In genomic region chr6:111605100-111605748, GRCh38 we compare ENCODE assay signal across 8 cellular contexts. TPM values are rescaled to one million over a fixed set of nuclear protein-coding genes. Genes with fewer than 3 reads are reported as not detected.
DNase-seq lines count a peak whose midpoint lies in the region; ATAC-seq and TF ChIP-seq lines count a peak whose summit lies in the region.

No MANE protein-coding gene starts in this region.

- H3K4me1 Mint-ChIP-seq in WTC11: peaks cover 42% of the 10 kb centered on the region
- H3K4me1 Mint-ChIP-seq in stimulated activated naive B cell treated with anti-CD40 and anti-IgM and Interleukin-4, amounts not matched to agents 10 μg/mL and 1 μg/mL and 100 μg/mL, for 72 hours: peaks cover 24 to 33% of the 10 kb centered on the region in 2 donors

- WGBS in lung, 2 donors: 1 to 5% methylated on average over 18 of the region's 18 CpGs

- CTCF ChIA-PET in WTC11 (lab: Charles Lee): interaction anchor here (0.9 to 2.1 kb wide), 10 partner anchors 20 to 438 kb away, joined by 3 to 13 read pairs (median 4); a partner anchor contains a TSS

- POLR2A ChIA-PET in WTC11 (lab: Charles Lee): interaction anchor here (0.6 to 2.0 kb wide), 6 partner anchors 10 to 122 kb away, joined by 3 to 10 read pairs (median 5); partner anchors contain the start of gene REV3L

- H3K27ac Mint-ChIP-seq in WTC11: peak overlapping the region; percentile 97
- H3K27ac Mint-ChIP-seq in stimulated activated naive B cell treated with anti-CD40 and anti-IgM and Interleukin-4, amounts not matched to agents 10 μg/mL and 1 μg/mL and 100 μg/mL, for 72 hours: peak overlapping the region; percentile 99

- peak overlapping the region; percentile 76 for H3K27ac ChIP-seq in effector memory CD4-positive, alpha-beta T cell (ENCODE audit: insufficient read depth, low read length, poor library complexity, severe bottlenecking)
- peak overlapping the region; percentile 96 to 97 for H3K27ac ChIP-seq in lung (ENCODE audit: low read depth in 1 of 2, low read length in 1 of 2)

- peak overlapping the region; percentile 73 for H3K4me3 ChIP-seq in effector memory CD4-positive, alpha-beta T cell (ENCODE audit: insufficient read depth, low read depth, low read length, poor library complexity, severe bottlenecking)
- peak overlapping the region; percentile 35 for H3K4me3 ChIP-seq in lung

- H3K36me3 ChIP-seq in effector memory CD4-positive, alpha-beta T cell (ENCODE audit: control insufficient read depth, insufficient read depth, low read length): no peaks in the 10 kb centered on the region
- H3K36me3 ChIP-seq in lung (ENCODE audit: control insufficient read depth in 2 of 2, insufficient read depth in 2 of 2, low read length in 2 of 2): no peaks in the 10 kb centered on the region

- no peaks in the 10 kb centered on the region for H3K9me3 ChIP-seq in effector memory CD4-positive, alpha-beta T cell (ENCODE audit: control insufficient read depth, low read length)
- H3K9me3 ChIP-seq in lung (ENCODE audit: control insufficient read depth in 2 of 2, insufficient read depth in 1 of 2, low read length in 1 of 2): no peaks in the 10 kb centered on the region

- peak overlapping the region; percentile 84 for H3K4me3 Mint-ChIP-seq in WTC11
- peak overlapping the region; percentile 97 to 98 for H3K4me3 Mint-ChIP-seq in stimulated activated naive B cell treated with anti-CD40 and anti-IgM and Interleukin-4, amounts not matched to agents 10 μg/mL and 1 μg/mL and 100 μg/mL, for 72 hours

- H3K36me3 Mint-ChIP-seq in WTC11: peaks cover 3% of the 10 kb centered on the region; the same call in 1 of the 2 replicates
- peaks cover 0 to 5% of the 10 kb centered on the region in 2 donors for H3K36me3 Mint-ChIP-seq in stimulated activated naive B cell treated with anti-CD40 and anti-IgM and Interleukin-4, amounts not matched to agents 10 μg/mL and 1 μg/mL and 100 μg/mL, for 72 hours

- H3K4me1 ChIP-seq in effector memory CD4-positive, alpha-beta T cell (ENCODE audit: control insufficient read depth, insufficient read depth, low read length, poor library complexity, severe bottlenecking): peaks cover 11% of the 10 kb centered on the region
- H3K4me1 ChIP-seq in lung (ENCODE audit: control insufficient read depth in 2 of 2, insufficient read depth in 2 of 2, low read length in 2 of 2): peaks cover 11 to 20% of the 10 kb centered on the region in 2 donors

- no peaks in the 10 kb centered on the region for H3K9me3 Mint-ChIP-seq in WTC11
- H3K9me3 Mint-ChIP-seq in stimulated activated naive B cell treated with anti-CD40 and anti-IgM and Interleukin-4, amounts not matched to agents 10 μg/mL and 1 μg/mL and 100 μg/mL, for 72 hours: no peaks in the 10 kb centered on the region

- peak; percentile 48 for ATAC-seq in GM21515 (IDR thresholded peaks at IDR 0.05; ENCODE audit: unreplicated experiment)
- ATAC-seq in WTC11: peak; percentile 56
- peak; percentile 44 for ATAC-seq in lung (ENCODE audit: insufficient read depth, low FRiP score)
- peak; percentile 56 to 62 for ATAC-seq in stimulated activated naive B cell treated with anti-CD40 and anti-IgM and Interleukin-4, amounts not matched to agents 10 μg/mL and 1 μg/mL and 100 μg/mL, for 72 hours (replicated peaks)

- no peaks in the 10 kb centered on the region for H3K27me3 Mint-ChIP-seq in WTC11 (ENCODE audit: low read depth)
- H3K27me3 Mint-ChIP-seq in stimulated activated naive B cell treated with anti-CD40 and anti-IgM and Interleukin-4, amounts not matched to agents 10 μg/mL and 1 μg/mL and 100 μg/mL, for 72 hours: no peaks in the 10 kb centered on the region

- TF ChIP-seq CTCF in WTC11 (IDR thresholded peaks at IDR 0.05): no peak
- TF ChIP-seq CTCF in lung (IDR thresholded peaks at IDR 0.05; ENCODE audit: control extremely low read depth, extremely low read depth): no peak

- no peaks in the 10 kb centered on the region for H3K27me3 ChIP-seq in effector memory CD4-positive, alpha-beta T cell (replicated peaks; ENCODE audit: control insufficient read depth, insufficient read depth, low read length, poor library complexity, severe bottlenecking)
- no peaks in the 10 kb centered on the region for H3K27me3 ChIP-seq in lung (ENCODE audit: control insufficient read depth, insufficient read depth)

- DNase-seq in ELF-1 (ENCODE audit: low read depth, low spot score): peak; percentile 81
- peak; percentile 60 for DNase-seq in HT1080 (ENCODE audit: low read depth)
- DNase-seq in WTC11 (ENCODE audit: low spot score): peak; percentile 64
- DNase-seq in effector memory CD4-positive, alpha-beta T cell: peak in 1 of 3 donors; percentile 9
- peak; percentile 67 for DNase-seq in lung (ENCODE audit: low spot score)
- DNase-seq in stimulated activated naive B cell treated with anti-CD40 and anti-IgM and Interleukin-4, amounts not matched to agents 10 μg/mL and 1 μg/mL and 100 μg/mL, for 72 hours: peak; percentile 13
- DNase-seq in NCI-H146 (lab: John Stamatoyannopoulos, UW): no peak

TF ChIP-seq in WTC11, 78 proteins besides CTCF, POLR2A, EP300 and RAD21:
- TF ChIP-seq ZNF121 (CRISPR knock-in tag; IDR thresholded peaks at IDR 0.05): no peak
- TF ChIP-seq CREM (CRISPR knock-in tag; IDR thresholded peaks at IDR 0.05): 0 out of 2 replicates have a peak, but pooled peaks have one; percentile 25
- peak; percentile 36; the same call in 1 of the 2 replicates for TF ChIP-seq FOXK1 (CRISPR knock-in tag; IDR thresholded peaks at IDR 0.05)
- TF ChIP-seq TEAD1 (CRISPR knock-in tag; IDR thresholded peaks at IDR 0.05): 0 out of 2 replicates have a peak, but pooled peaks have one; percentile 34
- no peak for TF ChIP-seq HMGA2 (CRISPR knock-in tag; IDR thresholded peaks at IDR 0.05)
- 0 out of 2 replicates have a peak, but pooled peaks have one; percentile 18 for TF ChIP-seq TP53 (CRISPR knock-in tag; IDR thresholded peaks at IDR 0.05)
- no peak for TF ChIP-seq ZNF232 (CRISPR knock-in tag; IDR thresholded peaks at IDR 0.05)
- 0 out of 2 replicates have a peak, but pooled peaks have one; percentile 14 for TF ChIP-seq GABPB1 (CRISPR knock-in tag; IDR thresholded peaks at IDR 0.05)

RNA-seq across cellular contexts. Expression of gene TRAF3IP2, which starts 0.5 kb away (rescaled TPM):
- total RNA-seq in HT1080 (2014; rRNA removed; shearing (Covaris generic)): 18.3 and 34.9 TPM in 2 replicates
- 26.1 and 32.1 TPM in 2 replicates for polyA plus RNA-seq in HT1080 (2015; cell fraction: cytosol; rRNA removed)
- polyA plus RNA-seq in HT1080 (2015; cell fraction: nucleus; rRNA removed): 21.1 and 25.0 TPM in 2 replicates
- total RNA-seq in WTC11 (2021) (25.8 to 32.3 TPM (median 30.7 TPM) in 3 replicates), lung (10 to 100 TPM; 33.5 to 42.0 TPM)
- 10 to 100 TPM; 32.7 to 42.8 TPM for polyA plus RNA-seq in lung
